8 cellular contexts compared by ENCODE assay signal in genomic region chr11:112881461-112881860, GRCh38.
DNase-seq lines count a peak whose midpoint lies in the region; ATAC-seq and TF ChIP-seq lines count a peak whose summit lies in the region.

No MANE protein-coding gene starts in this region.

- H3K4me1 Mint-ChIP-seq in MCF 10A (ENCODE audit: insufficient read depth, unreplicated experiment), result no peaks in the 10 kb centered on the region

- H3K4me3 ChIP-seq in stomach, result peak overlapping the region; percentile 7 to 41 (median 40)

- in situ Hi-C loops in T47D (cut with HindIII; ENCODE audit: low pct_unique_long_range_greater_than_20kb, low sequenced_read_pairs), result no loop called here

- no peaks in the 10 kb centered on the region for H3K36me3 ChIP-seq in stomach

- CTCF ChIA-PET in MCF 10A (lab: Yijun Ruan, JAX), result interaction anchor here (1.1 kb wide), 1 partner anchor 10 kb away, joined by 3 read pairs; no protein-coding TSS in a partner anchor

- DNase-seq in T47D (ENCODE audit: low read depth in 1 of 2, low spot score in 1 of 2) (peak; percentile 20), MCF 10A (ENCODE audit: unreplicated experiment) (no peak), caudate nucleus (lab: John Stamatoyannopoulos, UW) (peak; percentile 48 to 98 (median 92)), islet precursor cell (peak; percentile 94), stomach (peak; percentile 49), NAMALWA (ENCODE audit: low spot score) (no peak)
- no peak for DNase-seq in stimulated activated CD4-positive, alpha-beta T cell treated with anti-CD3 and anti-CD28 coated beads, Interleukin-4, amount 100 ng/mL, for 4 hours

- H3K4me1 ChIP-seq in stomach, result peaks cover 0 to 28% (median 19%) of the 10 kb centered on the region in 4 donors

- H3K27me3 ChIP-seq in stomach, result no peaks in the 10 kb centered on the region

- H3K9me3 ChIP-seq in stomach, result no peaks in the 10 kb centered on the region

- TF ChIP-seq POLR2A in stomach (IDR thresholded peaks at IDR 0.05), result no peak

- peaks cover 13% of the 10 kb centered on the region for H3K27me3 Mint-ChIP-seq in MCF 10A (ENCODE audit: insufficient read depth, unreplicated experiment)

- no peaks in the 10 kb centered on the region for H3K9me3 Mint-ChIP-seq in MCF 10A (ENCODE audit: unreplicated experiment)

- TF ChIP-seq CTCF in MCF 10A (IDR thresholded peaks at IDR 0.05; ENCODE audit: unreplicated experiment), result no peak
- no peak for TF ChIP-seq CTCF in stomach (IDR thresholded peaks at IDR 0.05)

- no peak overlapping the region for H3K4me3 Mint-ChIP-seq in MCF 10A (ENCODE audit: unreplicated experiment)

- intact Hi-C loops in MCF 10A (cut with micrococcal nuclease) (no loop called here), stomach (cut with DNase I; ENCODE audit: low total_unique reads) (no loop called here)

- H3K36me3 Mint-ChIP-seq in MCF 10A (ENCODE audit: insufficient read depth, unreplicated experiment), result no peaks in the 10 kb centered on the region

- no peak overlapping the region for H3K27ac Mint-ChIP-seq in MCF 10A (ENCODE audit: low read depth, unreplicated experiment)

- peak overlapping the region; percentile 91 for H3K27ac ChIP-seq in caudate nucleus (ENCODE audit: low read depth, low read length)
- peak overlapping the region in 2 of 5 donors; percentile 37 to 70 for H3K27ac ChIP-seq in stomach

- POLR2A ChIA-PET in MCF 10A (lab: Yijun Ruan, JAX), result no interaction called here

- BruUV-seq in MCF 10A (replicated peaks; lab: Mats Ljungman, UMichigan), result no TSS peak

- no peak for ATAC-seq in HG03457 (IDR thresholded peaks at IDR 0.05; ENCODE audit: unreplicated experiment)

- no peak for TF ChIP-seq EP300 in stomach (IDR thresholded peaks at IDR 0.05)

- WGBS in stomach, 5 donors, result 15 to 40% (median 32%) methylated on average over 9 to 17 of the region's 17 CpGs

Comparison
In these comparisons a context has a peak if more than half of its experiments do, and no peak if none do; other contexts are left out.
1. DNase-seq: peak in T47D (2 of 2), caudate nucleus (61 of 61), islet precursor cell (single experiment) and stomach (single experiment); none in MCF 10A (single experiment), NAMALWA (single experiment) and stimulated activated CD4-positive, alpha-beta T cell treated with anti-CD3 and anti-CD28 coated beads, Interleukin-4, amount 100 ng/mL, for 4 hours (0 of 2).